ENCODE assay signal across 9 cellular contexts in genomic region chr20:23152308-23152892, GRCh38.
DNase-seq lines count a peak whose midpoint lies in the region; ATAC-seq and TF ChIP-seq lines count a peak whose summit lies in the region.
"Had no signal": no experiment of that assay in that cellular context is flagged by ENCODE, and none has a peak within 500 bp of the region (broad histone marks: within the 10 kb centered on the region; RNA-seq: fewer than 3 reads in every experiment).

No MANE protein-coding gene starts in this region.

- H3K4me3 ChIP-seq in AG04449 (ENCODE audit: low read depth, low read length), result no peak overlapping the region

- DNase-seq in AG04449 (ENCODE audit: low read depth, low spot score) (peak; percentile 57), LHCN-M2 (ENCODE audit: low read depth) (peak; percentile 93), ecto neural progenitor cell (ENCODE audit: low spot score) (peak; percentile 26), mucosa of gallbladder (ENCODE audit: low spot score) (peak; percentile 57), NCI-H1417 treated with DMSO at 0.1 percent for 48 hours (lab: John Stamatoyannopoulos, UW) (no peak)
- DNase-seq in stimulated activated CD4-positive, alpha-beta T cell treated with anti-CD3 and anti-CD28 coated beads, Interleukin-12 subunit alpha, Interleukin-12 subunit beta, amount 100 ng/mL, for 4 hours, result no peak

- no peak for TF ChIP-seq CTCF in AG04449 (IDR thresholded peaks at IDR 0.05; ENCODE audit: insufficient read depth, low read length, missing control alignments)

- CTCF ChIA-PET in AG04449 (lab: Yijun Ruan, JAX), result interaction anchor here (1.1 to 1.3 kb wide), 3 partner anchors 11 to 83 kb away, joined by 3 to 6 read pairs (median 3); no protein-coding TSS in a partner anchor

- no peak for ATAC-seq in GM21723 (IDR thresholded peaks at IDR 0.05; ENCODE audit: unreplicated experiment)
- no peak for ATAC-seq in GM19463 (IDR thresholded peaks at IDR 0.05; ENCODE audit: unreplicated experiment)
- ATAC-seq: activated T-helper 17 cell treated with anti-CD3 and anti-CD28 coated beads, Interleukin-2, amount 50 U/mL, for 72 hours had no signal

- POLR2A ChIA-PET in AG04449 (lab: Yijun Ruan, JAX), result interaction anchor here (1.2 kb wide), 1 partner anchor 9 kb away, joined by 3 read pairs; no protein-coding TSS in a partner anchor

Comparison
In these comparisons a context has a peak if more than half of its experiments do, and no peak if none do; other contexts are left out.
1. DNase-seq: peak in AG04449 (single experiment), LHCN-M2 (single experiment), ecto neural progenitor cell (single experiment) and mucosa of gallbladder (single experiment); none in NCI-H1417 treated with DMSO at 0.1 percent for 48 hours (single experiment) and stimulated activated CD4-positive, alpha-beta T cell treated with anti-CD3 and anti-CD28 coated beads, Interleukin-12 subunit alpha, Interleukin-12 subunit beta, amount 100 ng/mL, for 4 hours (single experiment).